9 cellular contexts compared by ENCODE assay signal in the genomic region with DNA sequence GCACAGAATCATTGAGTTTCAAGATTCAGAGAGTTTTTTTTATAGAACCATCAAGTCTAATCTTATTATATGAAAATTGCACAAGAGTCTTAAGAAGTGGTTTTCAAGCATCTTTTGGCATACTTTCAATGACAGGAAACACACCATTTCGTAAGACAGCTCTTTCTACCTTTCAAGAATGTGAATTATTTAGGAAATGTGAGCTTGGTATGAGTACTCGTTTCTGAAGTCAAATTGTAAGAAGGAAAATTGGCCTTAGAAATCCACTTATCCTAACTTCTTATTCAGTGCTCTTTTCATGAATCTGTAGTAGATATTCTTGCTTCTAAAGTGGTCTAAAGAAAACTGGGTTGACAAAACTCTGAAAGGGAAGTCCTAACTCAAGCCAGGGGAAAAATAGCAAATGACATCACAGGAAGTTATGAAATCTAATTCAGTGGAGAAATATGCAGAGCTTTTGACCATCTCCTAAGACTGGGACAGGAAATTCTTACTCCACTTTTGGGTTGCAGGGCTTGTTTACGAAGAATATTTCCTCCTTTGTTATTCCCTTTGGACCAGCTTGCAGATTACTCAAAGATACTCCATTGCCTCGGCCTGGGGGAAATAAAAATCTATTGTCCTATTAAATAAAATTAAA. TPM values are rescaled to one million over a fixed set of nuclear protein-coding genes. Genes with fewer than 3 reads are reported as not detected.
DNase-seq lines count a peak whose midpoint lies in the region; ATAC-seq, FAIRE-seq and TF ChIP-seq lines count a peak whose summit lies in the region.
"Had no signal": no experiment of that assay in that cellular context is flagged by ENCODE, and none has a peak within 500 bp of the region (broad histone marks: within the 10 kb centered on the region; RNA-seq: fewer than 3 reads in every experiment).

No MANE protein-coding gene starts in this region.

- intact Hi-C loops in body of pancreas (cut with DNase I) (no loop called here), tibial artery (cut with DNase I; ENCODE audit: low total_unique reads) (no loop called here)

- no peak for TF ChIP-seq POLR2A in body of pancreas (IDR thresholded peaks at IDR 0.05)

- WGBS in body of pancreas, 2 donors: 34 to 51% methylated on average over 4 of the region's 4 CpGs

- H3K36me3 ChIP-seq in body of pancreas (replicated peaks in 1 of 2; ENCODE audit: insufficient read depth in 1 of 2, low read depth in 2 of 2) (no peaks in the 10 kb centered on the region), tibial artery (no peaks in the 10 kb centered on the region)
- H3K36me3 ChIP-seq: prostate gland had no signal

- FAIRE-seq in GM19239 (lab: Jason Lieb, UNC): no peak

- H3K27ac ChIP-seq in body of pancreas (peak overlapping the region in 2 of 4 donors; percentile 7 to 54), tibial artery (peak overlapping the region; percentile 42 to 55)
- H3K27ac ChIP-seq: prostate gland had no signal

- H3K4me1 ChIP-seq in body of pancreas (no peaks in the 10 kb centered on the region), tibial artery (peaks cover 0 to 19% (median 4%) of the 10 kb centered on the region in 4 donors)
- H3K4me1 ChIP-seq: prostate gland had no signal

- DNase-seq in KG1 (lab: John Stamatoyannopoulos, UW) (peak; percentile 36), body of pancreas (no peak), left lobe of liver (ENCODE audit: low spot score) (no peak), tibial artery (no peak), GM19239 (ENCODE audit: insufficient read length, low spot score) (no peak), GM19238 (ENCODE audit: insufficient read length, low spot score) (no peak), T-helper 1 cell (no peak)

- no peak for TF ChIP-seq CTCF in body of pancreas (IDR thresholded peaks at IDR 0.05)
- no peak for TF ChIP-seq CTCF in tibial artery (IDR thresholded peaks at IDR 0.05)

- H3K9me3 ChIP-seq in body of pancreas (peaks cover 0 to 3% (median 0%) of the 10 kb centered on the region in 3 donors), tibial artery (no peaks in the 10 kb centered on the region)
- H3K9me3 ChIP-seq: prostate gland had no signal

- H3K27me3 ChIP-seq in body of pancreas (no peaks in the 10 kb centered on the region), tibial artery (no peaks in the 10 kb centered on the region)

- ATAC-seq in body of pancreas: peak; percentile 62
- peak; percentile 45 for ATAC-seq in left lobe of liver
- ATAC-seq in HG03520 (IDR thresholded peaks at IDR 0.05; ENCODE audit: unreplicated experiment): no peak

- H3K4me3 ChIP-seq in body of pancreas: no peak overlapping the region
- H3K4me3 ChIP-seq in tibial artery: no peak overlapping the region
- H3K4me3 ChIP-seq: prostate gland had no signal

RNA-seq across cellular contexts. Expression of gene OGFRL1, which starts 38.4 kb away (rescaled TPM):
- total RNA-seq in body of pancreas (10 to 100 TPM in 1 of 2 donors, 1 to 10 TPM in 1; 8.6 to 22.6 TPM), left lobe of liver (2.3 TPM)
